Comparison of ENCODE assay signal across 14 cellular contexts in genomic region chr7:12684186-12684585, GRCh38. TPM values are rescaled to one million over a fixed set of nuclear protein-coding genes. Genes with fewer than 3 reads are reported as not detected.
DNase-seq lines count a peak whose midpoint lies in the region; ATAC-seq and TF ChIP-seq lines count a peak whose summit lies in the region.
"Had no signal": no experiment of that assay in that cellular context is flagged by ENCODE, and none has a peak within 500 bp of the region (broad histone marks: within the 10 kb centered on the region; RNA-seq: fewer than 3 reads in every experiment).

No MANE protein-coding gene starts in this region.

- no peak overlapping the region for H2BK120ac ChIP-seq in mesenchymal stem cell (ENCODE audit: low read depth, low read length)

- no peaks in the 10 kb centered on the region for H3K9me3 Mint-ChIP-seq in CD8-positive, alpha-beta T cell

- H3K27me3 ChIP-seq in CD8-positive, alpha-beta T cell (ENCODE audit: insufficient read depth, low read length): no peaks in the 10 kb centered on the region
- H3K27me3 ChIP-seq in mesenchymal stem cell (ENCODE audit: control insufficient read depth in 1 of 2, insufficient read depth in 1 of 2, low read length in 2 of 2) (no peaks in the 10 kb centered on the region), smooth muscle cell (ENCODE audit: low read depth) (no peaks in the 10 kb centered on the region)
- H3K27me3 ChIP-seq: BE2C, Peyer's patch had no signal

- H4K8ac ChIP-seq in mesenchymal stem cell (ENCODE audit: low read length): no peak overlapping the region

- H3K4me3 ChIP-seq in CD8-positive, alpha-beta T cell (ENCODE audit: low read depth, low read length): no peak overlapping the region
- H3K4me3 ChIP-seq in mesenchymal stem cell (ENCODE audit: insufficient read depth in 1 of 2, low read depth in 1 of 2, low read length in 2 of 2) (no peak overlapping the region), smooth muscle cell (no peak overlapping the region)
- H3K4me3 ChIP-seq: Peyer's patch had no signal

- CTCF ChIA-PET in CD8-positive, alpha-beta T cell (lab: Charles Lee): interaction anchor here (1.2 to 3.6 kb wide), 2 partner anchors 9 to 33 kb away, joined by 3 to 19 read pairs; no protein-coding TSS in a partner anchor

- no peak overlapping the region for H3K4me3 Mint-ChIP-seq in CD8-positive, alpha-beta T cell
- no peak overlapping the region for H3K4me3 Mint-ChIP-seq in T-helper 17 cell

- H2AFZ ChIP-seq in mesenchymal stem cell (ENCODE audit: low read depth, low read length): no peak overlapping the region
- peak overlapping the region; percentile 44 for H2AFZ ChIP-seq in smooth muscle cell (ENCODE audit: low read depth)

- no peak overlapping the region for H2BK5ac ChIP-seq in mesenchymal stem cell (ENCODE audit: low read depth, low read length, poor library complexity, severe bottlenecking)

- no peaks in the 10 kb centered on the region for H3K9me3 ChIP-seq in CD8-positive, alpha-beta T cell (ENCODE audit: low read length)
- H3K9me3 ChIP-seq in T-helper 17 cell (ENCODE audit: control insufficient read depth, low read length, poor library complexity, severe bottlenecking) (no peaks in the 10 kb centered on the region), mesenchymal stem cell (ENCODE audit: control insufficient read depth, low read length) (no peaks in the 10 kb centered on the region), smooth muscle cell (replicated peaks; ENCODE audit: low read depth) (no peaks in the 10 kb centered on the region)
- H3K9me3 ChIP-seq: BE2C, Peyer's patch had no signal

- POLR2A ChIA-PET in CD8-positive, alpha-beta T cell (lab: Charles Lee): no interaction called here

- ATAC-seq in CD8-positive, alpha-beta T cell: no peak
- ATAC-seq in T-helper 17 cell: no peak
- ATAC-seq: HepG2 had no signal

- no peak overlapping the region for H3K4ac ChIP-seq in mesenchymal stem cell (ENCODE audit: low read depth in 1 of 2, low read length in 2 of 2)

- 71% methylated on average over 1 of the region's 1 CpG for WGBS in mesenchymal stem cell
- 16% methylated on average over 1 of the region's 1 CpG for WGBS in smooth muscle cell (ENCODE audit: low lambda C conversion rate)

- no peak for DNase-seq in CD8-positive, alpha-beta T cell
- DNase-seq in T-helper 17 cell (no peak), mesenchymal stem cell (peak; percentile 40), smooth muscle cell (lab: John Stamatoyannopoulos, UW; ENCODE audit: unreplicated experiment) (no peak), DMS153 (lab: John Stamatoyannopoulos, UW) (no peak), ecto neural progenitor cell (ENCODE audit: low spot score) (no peak)
- DNase-seq in activated CD4-positive, alpha-beta T cell treated with anti-CD3 and anti-CD28 coated beads for 1 hour: no peak
- DNase-seq: BE2C, Karpas-422, MM.1S, NCI-H1105, NCI-H748 treated with DMSO at 0.1 percent for 48 hours had no signal

- H3K4me1 ChIP-seq in CD8-positive, alpha-beta T cell (ENCODE audit: insufficient read depth, low read length): no peaks in the 10 kb centered on the region
- H3K4me1 ChIP-seq in mesenchymal stem cell (ENCODE audit: control insufficient read depth, insufficient read depth, low read depth, low read length): peaks cover 4% of the 10 kb centered on the region
- peaks cover 6% of the 10 kb centered on the region for H3K4me1 ChIP-seq in smooth muscle cell (ENCODE audit: low read depth)
- H3K4me1 ChIP-seq: BE2C, Peyer's patch had no signal

- no peak overlapping the region for H3K4me2 ChIP-seq in mesenchymal stem cell (ENCODE audit: low read length, poor library complexity, severe bottlenecking)
- H3K4me2 ChIP-seq in smooth muscle cell: peak overlapping the region; percentile 44

- H2AK5ac ChIP-seq in mesenchymal stem cell (ENCODE audit: low read length, severe bottlenecking): no peak overlapping the region

- H3K9ac ChIP-seq in mesenchymal stem cell (ENCODE audit: low read length): no peak overlapping the region
- no peak overlapping the region for H3K9ac ChIP-seq in smooth muscle cell (ENCODE audit: low read depth)

- peaks cover 5% of the 10 kb centered on the region for H3F3A ChIP-seq in smooth muscle cell (ENCODE audit: low read depth)

- H2BK15ac ChIP-seq in mesenchymal stem cell (ENCODE audit: low read depth, poor library complexity, severe bottlenecking): no peak overlapping the region

- peaks cover 16% of the 10 kb centered on the region for H3K79me2 ChIP-seq in smooth muscle cell (ENCODE audit: low read depth)

- H3K36me3 ChIP-seq in CD8-positive, alpha-beta T cell (ENCODE audit: insufficient read depth, low read length): no peaks in the 10 kb centered on the region
- H3K36me3 ChIP-seq in mesenchymal stem cell (ENCODE audit: control insufficient read depth in 1 of 2, insufficient read depth in 2 of 2, low read depth in 1 of 2, low read length in 2 of 2) (no peaks in the 10 kb centered on the region), smooth muscle cell (ENCODE audit: low read depth) (no peaks in the 10 kb centered on the region)
- H3K36me3 ChIP-seq: BE2C, Peyer's patch had no signal

- peaks cover 4% of the 10 kb centered on the region for H3K36me3 Mint-ChIP-seq in CD8-positive, alpha-beta T cell
- peaks cover 2% of the 10 kb centered on the region for H3K36me3 Mint-ChIP-seq in T-helper 17 cell (ENCODE audit: low read depth)

- no peak overlapping the region for H3K27ac ChIP-seq in CD8-positive, alpha-beta T cell (ENCODE audit: low read depth, low read length)
- H3K27ac ChIP-seq in mesenchymal stem cell (ENCODE audit: low read length, poor library complexity, severe bottlenecking) (no peak overlapping the region), smooth muscle cell (ENCODE audit: low read depth) (no peak overlapping the region)
- H3K27ac ChIP-seq: Peyer's patch had no signal

- H2BK12ac ChIP-seq in mesenchymal stem cell (ENCODE audit: low read length in 2 of 2): no peak overlapping the region

- TF ChIP-seq CTCF in CD8-positive, alpha-beta T cell (IDR thresholded peaks at IDR 0.05): no peak
- TF ChIP-seq CTCF in smooth muscle cell (IDR thresholded peaks at IDR 0.05; ENCODE audit: borderline replicate concordance, insufficient read depth, poor library complexity, severe bottlenecking): no peak

- H3K23ac ChIP-seq in mesenchymal stem cell (ENCODE audit: low read length in 2 of 2): no peak overlapping the region

- no peak overlapping the region for H3K14ac ChIP-seq in mesenchymal stem cell (ENCODE audit: low read length in 2 of 2)

- H3K4me1 Mint-ChIP-seq in CD8-positive, alpha-beta T cell (ENCODE audit: low read depth): peaks cover 26% of the 10 kb centered on the region
- H3K4me1 Mint-ChIP-seq in T-helper 17 cell: peaks cover 22% of the 10 kb centered on the region

- no peak overlapping the region for H3K18ac ChIP-seq in mesenchymal stem cell (ENCODE audit: low read depth in 1 of 2, low read length in 2 of 2)

- no peaks in the 10 kb centered on the region for H3K27me3 Mint-ChIP-seq in CD8-positive, alpha-beta T cell (ENCODE audit: low read depth)
- no peaks in the 10 kb centered on the region for H3K27me3 Mint-ChIP-seq in T-helper 17 cell

- H3K79me1 ChIP-seq in mesenchymal stem cell (replicated peaks; ENCODE audit: low read length, poor library complexity, severe bottlenecking): peaks cover 1% of the 10 kb centered on the region

- no peak overlapping the region for H4K91ac ChIP-seq in mesenchymal stem cell (ENCODE audit: low read length)

- intact Hi-C loops in CD8-positive, alpha-beta T cell (cut with DNase I, micrococcal nuclease): loop anchor here in 1 of 2 experiments (5.0 kb wide), 1 partner anchor 472 kb away; the partner anchor contains the start of gene TMEM106B

- peaks cover 15% of the 10 kb centered on the region for H4K20me1 ChIP-seq in smooth muscle cell (ENCODE audit: low read depth)

- H3K27ac Mint-ChIP-seq in CD8-positive, alpha-beta T cell: peak overlapping the region; percentile 16
- peak overlapping the region; percentile 97 for H3K27ac Mint-ChIP-seq in T-helper 17 cell

RNA-seq across cellular contexts. Expression of gene ARL4A, which starts 3.2 kb away (rescaled TPM):
- total RNA-seq in CD8-positive, alpha-beta T cell: 10 to 100 TPM; 48.6 to 56.2 TPM
- total RNA-seq in T-helper 17 cell (100 to 1,000 TPM in 1 of 2 donors, 10 to 100 TPM in 1; 92.1 to 122 TPM), smooth muscle cell (86.6 and 112 TPM in 2 replicates)
- polyA plus RNA-seq in mesenchymal stem cell (2013, experiment 1 of 2): 28.2 TPM
- polyA plus RNA-seq in mesenchymal stem cell (2013, experiment 2 of 2): 27.7 TPM
- polyA plus RNA-seq in smooth muscle cell: 97.3 and 113 TPM in 2 replicates
